Comparison of ENCODE assay signal across 21 cellular contexts in genomic region chr12:102920271-102920670, GRCh38. TPM values are rescaled to one million over a fixed set of nuclear protein-coding genes. Genes with fewer than 3 reads are reported as not detected.
DNase-seq lines count a peak whose midpoint lies in the region; ATAC-seq, FAIRE-seq and TF ChIP-seq lines count a peak whose summit lies in the region.
"Had no signal": no experiment of that assay in that cellular context is flagged by ENCODE, and none has a peak within 500 bp of the region (broad histone marks: within the 10 kb centered on the region; RNA-seq: fewer than 3 reads in every experiment).

No MANE protein-coding gene starts in this region.

- TF ChIP-seq CTCF in LNCaP clone FGC (IDR thresholded peaks at IDR 0.05; ENCODE audit: control insufficient read depth, extremely low read depth, insufficient read depth): no peak
- TF ChIP-seq CTCF in K562 (IDR thresholded peaks at IDR 0.05 in 2 of 3, conservative IDR thresholded peaks at IDR 0.05 in 1 of 3; ENCODE audit: insufficient read depth in 2 of 3, low read depth in 1 of 3, low read length in 3 of 3): no peak
- no peak for TF ChIP-seq CTCF in liver (IDR thresholded peaks at IDR 0.05; ENCODE audit: low read depth, low read length, missing input control)
- no peak for TF ChIP-seq CTCF in kidney (IDR thresholded peaks at IDR 0.05; ENCODE audit: borderline replicate concordance, extremely low read depth, insufficient read depth)

- FAIRE-seq in K562 (lab: Jason Lieb, UNC) (no peak), RCC 7860 (lab: Jason Lieb, UNC) (no peak), kidney (lab: Jason Lieb, UNC) (no peak)
- FAIRE-seq: A549, H54 had no signal

- H3K9me1 ChIP-seq in K562 (ENCODE audit: control insufficient read depth, insufficient read depth, low read length): no peaks in the 10 kb centered on the region

- in situ Hi-C loops in Caki2 (cut with HindIII; ENCODE audit: low pct_unique_long_range_greater_than_20kb, low sequenced_read_pairs) (no loop called here), K562 (cut with MboI) (no loop called here)

- H3K4me3 ChIP-seq in LNCaP clone FGC (ENCODE audit: low read depth, low read length) (no peak overlapping the region), K562 (no peak overlapping the region), liver (ENCODE audit: low read depth in 1 of 3, low read length in 3 of 3) (no peak overlapping the region), kidney (ENCODE audit: low read length in 2 of 2) (no peak overlapping the region)
- H3K4me3 ChIP-seq: A549, BLaER1, GM23338 had no signal

- H3K27ac ChIP-seq in K562 (ENCODE audit: extremely low read depth, low read depth, low read length) (no peak overlapping the region), liver (ENCODE audit: low read depth in 1 of 2, low read length in 2 of 2) (peak overlapping the region; percentile 81 to 91), kidney (ENCODE audit: low read depth in 2 of 2, low read length in 2 of 2) (no peak overlapping the region)
- H3K27ac ChIP-seq: 22Rv1, A549, BLaER1 had no signal

- DNase-seq in Caki2 (ENCODE audit: low read depth) (peak; percentile 1), LNCaP clone FGC (ENCODE audit: low read depth) (peak; percentile 45), K562 (ENCODE audit: extremely low read depth in 1 of 4, low spot score in 3 of 4) (no peak), NCI-H2029 (lab: John Stamatoyannopoulos, UW) (no peak), posterior cingulate gyrus (no peak), RCC 7860 (ENCODE audit: low spot score) (no peak), kidney (no peak)
- DNase-seq: Calu3; CD4-positive, alpha-beta memory T cell; DMS79 treated with DMSO at 0.1 percent for 48 hours; GF-D8; HCEC 1CT had no signal

- no peak overlapping the region for H2AFZ ChIP-seq in K562 (ENCODE audit: low read depth, low read length)
- H2AFZ ChIP-seq: GM23338 had no signal

- no peak for TF ChIP-seq RAD21 in K562 (CRISPR knock-in tag; conservative IDR thresholded peaks at IDR 0.05 in 1 of 2, IDR thresholded peaks at IDR 0.05 in 1 of 2)
- peak; percentile 38 for TF ChIP-seq RAD21 in liver (IDR thresholded peaks at IDR 0.05)

- ATAC-seq in K562: no peak
- ATAC-seq: A549, GM23338 had no signal

- no peaks in the 10 kb centered on the region for H4K20me1 ChIP-seq in K562 (replicated peaks; ENCODE audit: control insufficient read depth, insufficient read depth, low read length)
- H4K20me1 ChIP-seq: BLaER1 had no signal

- H3K79me2 ChIP-seq in K562 (ENCODE audit: control insufficient read depth, insufficient read depth, low read length): no peaks in the 10 kb centered on the region

- H3K4me1 ChIP-seq in K562 (replicated peaks in 1 of 2; ENCODE audit: control insufficient read depth in 2 of 2, insufficient read depth in 2 of 2, low read length in 2 of 2) (peaks cover 0 to 6% of the 10 kb centered on the region in 2 experiments; a peak in 2 of 5 replicates), liver (ENCODE audit: control insufficient read depth in 4 of 4, insufficient read depth in 4 of 4, low read length in 3 of 4) (peaks cover 2 to 52% (median 40%) of the 10 kb centered on the region in 4 donors), kidney (ENCODE audit: control insufficient read depth in 1 of 2, insufficient read depth in 1 of 2, low read depth in 1 of 2, low read length in 2 of 2) (peaks cover 0 to 7% of the 10 kb centered on the region in 2 donors)
- H3K4me1 ChIP-seq: BLaER1 had no signal

- CTCF ChIA-PET in K562 (lab: Yijun Ruan, JAX; ENCODE audit: low intra/inter-chr PET ratio): no interaction called here

- no peaks in the 10 kb centered on the region for H3K36me3 ChIP-seq in K562 (ENCODE audit: control insufficient read depth, insufficient read depth, low read length)
- no peaks in the 10 kb centered on the region for H3K36me3 ChIP-seq in liver (ENCODE audit: control insufficient read depth in 4 of 4, insufficient read depth in 3 of 4, low read depth in 1 of 4, low read length in 3 of 4)
- no peaks in the 10 kb centered on the region for H3K36me3 ChIP-seq in kidney (ENCODE audit: control insufficient read depth in 1 of 2, insufficient read depth in 2 of 2, low read length in 2 of 2)
- H3K36me3 ChIP-seq: BLaER1 had no signal

- no TSS peak for BruUV-seq in K562 (replicated peaks; lab: Mats Ljungman, UMichigan)

- H3K9me3 ChIP-seq in K562 (replicated peaks; ENCODE audit: control insufficient read depth, insufficient read depth, low read depth, low read length) (no peaks in the 10 kb centered on the region), liver (ENCODE audit: control insufficient read depth in 4 of 4, low read length in 3 of 4) (no peaks in the 10 kb centered on the region), kidney (ENCODE audit: control insufficient read depth in 1 of 2, low read length in 2 of 2) (no peaks in the 10 kb centered on the region)
- H3K9me3 ChIP-seq: A549, BLaER1 had no signal

- TF ChIP-seq POLR2A in K562 (conservative IDR thresholded peaks at IDR 0.05): no peak

- H3K27me3 ChIP-seq in K562 (ENCODE audit: control insufficient read depth in 2 of 2, insufficient read depth in 2 of 2, low read length in 2 of 2) (peaks cover 0 to 3% of the 10 kb centered on the region in 2 experiments; a peak in 1 of 5 replicates), liver (ENCODE audit: control insufficient read depth in 4 of 4, insufficient read depth in 4 of 4, low read length in 3 of 4) (no peaks in the 10 kb centered on the region)
- H3K27me3 ChIP-seq: BLaER1 had no signal

- H3K4me2 ChIP-seq in K562 (ENCODE audit: insufficient read depth, low read length): no peak overlapping the region
- H3K4me2 ChIP-seq: A549, BLaER1, GM23338 had no signal

- POLR2A ChIA-PET in K562 (lab: Yijun Ruan, JAX): no interaction called here

- no peak for TF ChIP-seq EP300 in K562 (IDR thresholded peaks at IDR 0.05; ENCODE audit: low read length)

- intact Hi-C loops in K562 (cut with micrococcal nuclease) (no loop called here), posterior cingulate gyrus (cut with DNase I) (no loop called here), kidney (cut with DNase I) (no loop called here)

- H3K9ac ChIP-seq in K562 (ENCODE audit: insufficient read depth in 1 of 2, low read depth in 2 of 2, low read length in 2 of 2): no peak overlapping the region
- H3K9ac ChIP-seq in liver (ENCODE audit: low read depth in 1 of 2, low read length in 2 of 2): peak overlapping the region in 1 of 2 donors; percentile 51
- H3K9ac ChIP-seq in kidney (ENCODE audit: low read length in 2 of 2): no peak overlapping the region
- H3K9ac ChIP-seq: BLaER1 had no signal

TF ChIP-seq in liver, 16 proteins besides CTCF, POLR2A, EP300 and RAD21 (continues in another document):
- TF ChIP-seq NR2F2 (IDR thresholded peaks at IDR 0.05): peak; percentile 73

RNA-seq across cellular contexts. Expression of gene PAH, which starts 3.2 kb away (rescaled TPM):
- not detected in 2 replicates for total RNA-seq in Caki2 (2014; rRNA removed; shearing (Covaris generic); ENCODE audit: low replicate concordance)
- total RNA-seq in K562 (2011; cell fraction: chromatin; rRNA removed; ENCODE audit: low replicate concordance): not detected in 2 replicates
- not detected in 2 replicates for total RNA-seq in K562 (2011; cell fraction: nucleolus; rRNA removed)
- not detected in 2 replicates for total RNA-seq in K562 (2011; cell fraction: nucleoplasm; rRNA removed)
- total RNA-seq in K562 (2014; rRNA removed) (not detected in 2 replicates), K562 (2014; rRNA removed; fragmentation: Illumina TruSeq; extraction: Trizol) (not detected in 2 replicates), K562 (2015; rRNA removed; fragmentation: Illumina TruSeq; extraction: Trizol) (not detected in 2 replicates), K562 (2021) (0.31 and 0.75 TPM in 2 replicates), liver (100 to 1,000 TPM; 327 to 696 TPM), kidney (8.7 TPM)
- polyA plus RNA-seq in K562 (2011; rRNA removed) (not detected in 2 replicates), K562 (2014; fragmentation: Illumina TruSeq; extraction: Trizol) (not detected in 2 replicates), K562 (2014; fragmentation: Nextera tagmentation; extraction: Ambion mirVana) (under 1 TPM in 1 of 2 experiments, not detected in 1; 0.13 TPM), K562 (2014; rRNA removed) (0.04 and 0.69 TPM in 2 replicates), liver (100 to 1,000 TPM; 521 to 615 TPM), kidney (ENCODE audit: insufficient read depth, low read depth, low replicate concordance) (193 TPM)
- polyA plus RNA-seq in K562 (2011; cell fraction: cytosol; rRNA removed): not detected in 2 replicates
- polyA plus RNA-seq in K562 (2011; cell fraction: nucleus; rRNA removed): not detected in 2 replicates
- 0.08 and 0.37 TPM in 2 replicates for polyA plus RNA-seq in K562 (2012)
- 0.46 TPM in 1 of 2 replicates, not detected in the other for polyA minus RNA-seq in K562 (2011; rRNA and poly(A)+ RNA removed)
- polyA minus RNA-seq in K562 (2011; cell fraction: cytosol; rRNA and poly(A)+ RNA removed): not detected in 2 replicates
- polyA minus RNA-seq in K562 (2011; cell fraction: nucleus; rRNA and poly(A)+ RNA removed): not detected in 2 replicates
- total RNA-seq: CD4-positive, alpha-beta memory T cell; HT-29 had no signal
- polyA plus RNA-seq: A549; CD14-positive monocyte; CD4-positive, alpha-beta memory T cell; IgD-negative memory B cell had no signal

RNA-seq across cellular contexts. Expression of gene ASCL1, which starts 37.2 kb away (rescaled TPM):
- total RNA-seq in Caki2 (2014; rRNA removed; shearing (Covaris generic); ENCODE audit: low replicate concordance): not detected in 2 replicates
- 0.21 and 0.23 TPM in 2 replicates for total RNA-seq in K562 (2011; cell fraction: chromatin; rRNA removed; ENCODE audit: low replicate concordance)
- not detected in 2 replicates for total RNA-seq in K562 (2011; cell fraction: nucleolus; rRNA removed)
- 0.22 and 0.38 TPM in 2 replicates for total RNA-seq in K562 (2011; cell fraction: nucleoplasm; rRNA removed)
- total RNA-seq in K562 (2014; rRNA removed) (not detected in 2 replicates), K562 (2014; rRNA removed; fragmentation: Illumina TruSeq; extraction: Trizol) (0.10 TPM in 1 of 2 replicates, not detected in the other), K562 (2015; rRNA removed; fragmentation: Illumina TruSeq; extraction: Trizol) (0.04 and 0.11 TPM in 2 replicates), K562 (2021) (not detected in 2 replicates), liver (not detected), kidney (not detected)
- polyA plus RNA-seq in K562 (2011; rRNA removed) (0.03 and 0.06 TPM in 2 replicates), K562 (2014; fragmentation: Illumina TruSeq; extraction: Trizol) (0.04 and 0.06 TPM in 2 replicates), K562 (2014; fragmentation: Nextera tagmentation; extraction: Ambion mirVana) (under 1 TPM; 0.01 to 0.03 TPM), K562 (2014; rRNA removed) (0.09 and 0.15 TPM in 2 replicates), liver (under 1 TPM in 1 of 2 donors, not detected in 1; 0.06 TPM), kidney (ENCODE audit: insufficient read depth, low read depth, low replicate concordance) (not detected)
- 0.03 and 0.10 TPM in 2 replicates for polyA plus RNA-seq in K562 (2011; cell fraction: cytosol; rRNA removed)
- polyA plus RNA-seq in K562 (2011; cell fraction: nucleus; rRNA removed): 0.25 and 0.55 TPM in 2 replicates
- polyA plus RNA-seq in K562 (2012): 0.10 and 0.39 TPM in 2 replicates
- polyA minus RNA-seq in K562 (2011; rRNA and poly(A)+ RNA removed): not detected in 2 replicates
- not detected in 2 replicates for polyA minus RNA-seq in K562 (2011; cell fraction: cytosol; rRNA and poly(A)+ RNA removed)
- not detected in 2 replicates for polyA minus RNA-seq in K562 (2011; cell fraction: nucleus; rRNA and poly(A)+ RNA removed)
- total RNA-seq: Calu3; CD4-positive, alpha-beta memory T cell; GM23338; HT-29 had no signal
- polyA plus RNA-seq: CD14-positive monocyte; CD4-positive, alpha-beta memory T cell; IgD-negative memory B cell had no signal

Comparison
In these comparisons a context has a peak if more than half of its experiments do, and no peak if none do; other contexts are left out.
1. DNase-seq: peak in Caki2 (single experiment) and LNCaP clone FGC (single experiment); none in K562 (0 of 4), NCI-H2029 (single experiment), posterior cingulate gyrus (0 of 10), RCC 7860 (single experiment) and kidney (single experiment).
2. H3K27ac ChIP-seq: peak in liver (2 of 2); none in K562 (single experiment) and kidney (0 of 2).
3. RNA of gene PAH, which starts 3.2 kb away (total RNA-seq): 327 to 696 TPM in liver; 8.7 TPM in kidney (single experiment), not detected in Caki2 and 0.31 to 0.75 TPM in K562; every median in the first group is over 10 times any median in the second.